ENCODE assay signal across 24 cellular contexts in the genomic region with DNA sequence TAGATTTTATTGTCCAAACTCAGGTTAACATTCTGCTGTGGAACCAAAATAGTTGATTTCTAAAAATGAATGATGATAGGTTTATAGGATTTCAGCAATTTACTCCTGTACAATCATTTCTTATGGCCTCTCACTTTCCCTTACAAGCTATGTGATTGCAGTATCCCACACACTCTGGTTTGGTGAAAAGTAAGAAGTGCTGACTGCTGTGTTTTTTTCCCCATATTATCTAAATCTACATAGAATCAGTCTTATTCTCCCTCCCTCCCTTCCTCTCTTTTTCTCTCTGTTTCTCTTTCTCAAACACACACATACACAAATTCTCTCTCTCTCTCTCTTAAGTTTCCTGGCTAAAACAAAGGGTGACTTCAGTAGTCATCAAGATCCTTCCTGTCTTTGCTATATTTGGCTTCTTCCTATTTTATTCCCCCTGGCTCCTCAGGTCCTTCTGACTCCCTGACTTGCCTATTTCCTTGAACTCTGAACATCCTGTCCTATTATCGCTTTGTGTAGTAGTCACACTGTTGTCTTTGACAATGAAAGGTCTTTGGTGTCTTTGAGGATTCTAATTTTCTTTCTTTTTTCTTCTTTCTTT. TPM values are rescaled to one million over a fixed set of nuclear protein-coding genes. Genes with fewer than 3 reads are reported as not detected.
"Had no signal": no experiment of that assay in that cellular context is flagged by ENCODE, and none has a peak within 500 bp of the region (broad histone marks: within the 10 kb centered on the region; RNA-seq: fewer than 3 reads in every experiment).

No MANE protein-coding gene starts in this region.

- H3K27ac ChIP-seq: cardiac muscle cell, gastrocnemius medialis, sigmoid colon, thoracic aorta, vagina had no signal

- ATAC-seq: activated CD4-positive, alpha-beta T cell treated with anti-CD3 and anti-CD28 coated beads for 36 hours; activated T-cell treated with anti-CD3 and anti-CD28 coated beads, Interleukin-2, amount 50 U/mL, for 4 hours; esophagus mucosa; gastrocnemius medialis; left ventricle myocardium superior had no signal

- H3K9me3 ChIP-seq: gastrocnemius medialis, sigmoid colon, thoracic aorta, vagina had no signal

- H3K4me1 ChIP-seq: gastrocnemius medialis, sigmoid colon, vagina had no signal

- H3K4me3 ChIP-seq: cardiac muscle cell, gastrocnemius medialis, sigmoid colon, smooth muscle cell, thoracic aorta, vagina had no signal

- H3K36me3 ChIP-seq: cardiac muscle cell, gastrocnemius medialis, sigmoid colon, thoracic aorta, vagina had no signal

- H3K4me2 ChIP-seq: smooth muscle cell had no signal

- H3K27me3 ChIP-seq: cardiac muscle cell, gastrocnemius medialis, sigmoid colon, vagina had no signal

- DNase-seq: activated B cell treated with CpG ODN at 0.5 μM for 24 hours; activated CD4-positive, alpha-beta T cell treated with anti-CD3 and anti-CD28 coated beads for 36 hours; activated CD4-positive, alpha-beta T cell treated with anti-CD3 and anti-CD28 coated beads, Interleukin-2, amount 50 U/mL, for 4 hours; activated CD8-positive, alpha-beta memory T cell treated with anti-CD3 and anti-CD28 coated beads for 24 hours; activated CD8-positive, alpha-beta memory T cell treated with anti-CD3 and anti-CD28 coated beads, Interleukin-2, amount 50 U/mL, for 4 hours; activated naive CD4-positive, alpha-beta T cell treated with Interleukin-2 at 50 U/mL for 16 hours; activated naive CD8-positive, alpha-beta T cell treated with anti-CD3 and anti-CD28 coated beads for 36 hours; activated T-cell treated with anti-CD3 and anti-CD28 coated beads, Interleukin-2, amount 50 U/mL, for 4 hours; effector CD4-positive, alpha-beta T cell; gastrocnemius medialis; head of caudate nucleus; hypothalamus; left ventricle myocardium superior; nucleus accumbens; sigmoid colon; stimulated activated CD4-positive, alpha-beta T cell treated with anti-CD3 and anti-CD28 coated beads, Interleukin-4, amount 100 ng/mL, for 1 hour; stimulated activated naive CD4-positive, alpha-beta T cell; T1000 had no signal

RNA-seq across cellular contexts. Expression of gene HAPLN1, which starts 55.9 kb away (rescaled TPM):
- total RNA-seq: activated B cell treated with CpG ODN at 0.5 μM for 24 hours; activated CD4-positive, alpha-beta T cell treated with anti-CD3 and anti-CD28 coated beads for 36 hours; activated naive CD8-positive, alpha-beta T cell treated with anti-CD3 and anti-CD28 coated beads for 36 hours; activated T-cell treated with anti-CD3 and anti-CD28 coated beads, Interleukin-2, amount 50 U/mL, for 4 hours; esophagus mucosa; gastrocnemius medialis; renal cortical epithelial cell; vagina had no signal
